In genomic region chr2:148971547-148971946, GRCh38 we compare ENCODE assay signal across 1 cellular context.
TF ChIP-seq lines count a peak whose summit lies in the region.

No MANE protein-coding gene starts in this region.

TF ChIP-seq in GM12878, 131 proteins besides CTCF, POLR2A, EP300 and RAD21 (continued from another document):
- TF ChIP-seq ATF2 (IDR thresholded peaks at IDR 0.05; ENCODE audit: low read length), result 0 out of 2 replicates have a peak, but pooled peaks have one; percentile 19
- TF ChIP-seq MTA2 (IDR thresholded peaks at IDR 0.05; ENCODE audit: low read depth), result peak; percentile 60; the same call in 1 of the 2 replicates
- TF ChIP-seq BHLHE40 (IDR thresholded peaks at IDR 0.05; ENCODE audit: borderline replicate concordance in 1 of 2, low read depth in 2 of 2, low read length in 1 of 2), result 0 out of 4 replicates have a peak, but pooled peaks of 1 of the 2 experiments have one; percentile 13
- no peak for TF ChIP-seq RELB (IDR thresholded peaks at IDR 0.05; ENCODE audit: low read depth)
- TF ChIP-seq BMI1 (IDR thresholded peaks at IDR 0.05; ENCODE audit: borderline replicate concordance), result no peak
